Comparison of ENCODE assay signal across 8 cellular contexts in genomic region chr15:97961067-97961954, GRCh38. TPM values are rescaled to one million over a fixed set of nuclear protein-coding genes. Genes with fewer than 3 reads are reported as not detected.
DNase-seq lines count a peak whose midpoint lies in the region; ATAC-seq and TF ChIP-seq lines count a peak whose summit lies in the region.

No MANE protein-coding gene starts in this region.

- H2AFZ ChIP-seq in parathyroid adenoma, result peak overlapping the region; percentile 89

- H3K4me3 Mint-ChIP-seq in Caco-2 (ENCODE audit: unreplicated experiment), result peak overlapping the region; percentile 58
- H3K4me3 Mint-ChIP-seq in activated naive CD8-positive, alpha-beta T cell treated with anti-CD3 and anti-CD28 coated beads, Interleukin-2, amount 10 ng/mL, durations not matched to agents 7 days and 5 days, result peak overlapping the region; percentile 74

- H3K9me3 ChIP-seq in Caco-2 (no peaks in the 10 kb centered on the region), MG63 (no peaks in the 10 kb centered on the region), parathyroid adenoma (ENCODE audit: control insufficient read depth, low read length) (no peaks in the 10 kb centered on the region)

- TF ChIP-seq CTCF in Caco-2 (IDR thresholded peaks at IDR 0.05; ENCODE audit: insufficient read depth in 1 of 2, low read depth in 1 of 2, low read length in 1 of 2, severe bottlenecking in 1 of 2, unreplicated experiment in 1 of 2), result no peak
- no peak for TF ChIP-seq CTCF in parathyroid adenoma (IDR thresholded peaks at IDR 0.05)

- ATAC-seq in activated naive CD8-positive, alpha-beta T cell treated with anti-CD3 and anti-CD28 coated beads, Interleukin-2, amount 10 ng/mL, durations not matched to agents 7 days and 5 days (ENCODE audit: low read depth), result no peak
- ATAC-seq in left cardiac atrium (peak; percentile 5 to 33), HG03175 (IDR thresholded peaks at IDR 0.05; ENCODE audit: unreplicated experiment) (no peak), HG03196 (IDR thresholded peaks at IDR 0.05; ENCODE audit: unreplicated experiment) (no peak)

- BruUV-seq in Caco-2 (replicated peaks; lab: Mats Ljungman, UMichigan), result no TSS peak

- POLR2A ChIA-PET in Caco-2 (lab: Charles Lee), result no interaction called here
- POLR2A ChIA-PET in activated naive CD8-positive, alpha-beta T cell treated with anti-CD3 and anti-CD28 coated beads, Interleukin-2, amount 10 ng/mL, durations not matched to agents 7 days and 5 days (lab: Charles Lee), result no interaction called here

- H3K36me3 Mint-ChIP-seq in Caco-2 (ENCODE audit: insufficient read depth, unreplicated experiment), result peaks cover 6% of the 10 kb centered on the region
- H3K36me3 Mint-ChIP-seq in activated naive CD8-positive, alpha-beta T cell treated with anti-CD3 and anti-CD28 coated beads, Interleukin-2, amount 10 ng/mL, durations not matched to agents 7 days and 5 days, result no peaks in the 10 kb centered on the region

- DNase-seq in Caco-2 (peak; percentile 30 to 34), MG63 (peak; percentile 62), left cardiac atrium (peak; percentile 65), NCI-H2196 treated with DMSO at 0.1 percent for 48 hours (lab: John Stamatoyannopoulos, UW; ENCODE audit: unreplicated experiment) (no peak)
- no peak for DNase-seq in activated naive CD8-positive, alpha-beta T cell treated with anti-CD3 and anti-CD28 coated beads, Interleukin-2, amount 10 ng/mL, durations not matched to agents 7 days and 5 days

- peak overlapping the region; percentile 86 for H3K27ac ChIP-seq in parathyroid adenoma

- H3K27me3 ChIP-seq in Caco-2 (replicated peaks; ENCODE audit: control insufficient read depth, insufficient read depth, low read length) (no peaks in the 10 kb centered on the region), MG63 (no peaks in the 10 kb centered on the region), parathyroid adenoma (ENCODE audit: control insufficient read depth, insufficient read depth, low read length) (no peaks in the 10 kb centered on the region)

- intact Hi-C loops in Caco-2 (cut with micrococcal nuclease; ENCODE audit: unreplicated experiment) (no loop called here), left cardiac atrium (cut with DNase I) (no loop called here)

- peak overlapping the region; percentile 11 for H3K9ac ChIP-seq in parathyroid adenoma

- H3K27me3 Mint-ChIP-seq in Caco-2 (ENCODE audit: insufficient read depth, unreplicated experiment), result no peaks in the 10 kb centered on the region
- H3K27me3 Mint-ChIP-seq in activated naive CD8-positive, alpha-beta T cell treated with anti-CD3 and anti-CD28 coated beads, Interleukin-2, amount 10 ng/mL, durations not matched to agents 7 days and 5 days, result peaks cover 4% of the 10 kb centered on the region

- H3K4me1 ChIP-seq in Caco-2 (no peaks in the 10 kb centered on the region), parathyroid adenoma (no peaks in the 10 kb centered on the region)

- H3K9me3 Mint-ChIP-seq in Caco-2 (ENCODE audit: unreplicated experiment), result no peaks in the 10 kb centered on the region
- no peaks in the 10 kb centered on the region for H3K9me3 Mint-ChIP-seq in activated naive CD8-positive, alpha-beta T cell treated with anti-CD3 and anti-CD28 coated beads, Interleukin-2, amount 10 ng/mL, durations not matched to agents 7 days and 5 days

- no peaks in the 10 kb centered on the region for H3K79me2 ChIP-seq in parathyroid adenoma

- CTCF ChIA-PET in Caco-2 (lab: Charles Lee), result no interaction called here

- peak overlapping the region; percentile 79 for H3K4me3 ChIP-seq in Caco-2 (ENCODE audit: low read depth, low read length)
- peak overlapping the region; percentile 74 for H3K4me3 ChIP-seq in MG63
- H3K4me3 ChIP-seq in parathyroid adenoma (ENCODE audit: low read depth, low read length), result peak overlapping the region; percentile 84

- no peak overlapping the region for H3K27ac Mint-ChIP-seq in Caco-2 (ENCODE audit: unreplicated experiment)
- peak overlapping the region; percentile 66 for H3K27ac Mint-ChIP-seq in activated naive CD8-positive, alpha-beta T cell treated with anti-CD3 and anti-CD28 coated beads, Interleukin-2, amount 10 ng/mL, durations not matched to agents 7 days and 5 days

- no peaks in the 10 kb centered on the region for H3K4me1 Mint-ChIP-seq in Caco-2 (ENCODE audit: low read depth, unreplicated experiment)
- H3K4me1 Mint-ChIP-seq in activated naive CD8-positive, alpha-beta T cell treated with anti-CD3 and anti-CD28 coated beads, Interleukin-2, amount 10 ng/mL, durations not matched to agents 7 days and 5 days, result peaks cover 13% of the 10 kb centered on the region

- H3K36me3 ChIP-seq in Caco-2 (ENCODE audit: control insufficient read depth, insufficient read depth, low read length) (no peaks in the 10 kb centered on the region), MG63 (peaks cover 12% of the 10 kb centered on the region), parathyroid adenoma (ENCODE audit: control insufficient read depth, insufficient read depth, low read length) (no peaks in the 10 kb centered on the region)

- peak overlapping the region; percentile 77 for H3K4me2 ChIP-seq in parathyroid adenoma (ENCODE audit: low read length)

RNA-seq across cellular contexts. Expression of gene ARRDC4, which starts 0.8 kb away (rescaled TPM):
- 3.2 and 4.1 TPM in 2 replicates for total RNA-seq in Caco-2 (2022)
- 9.2 and 13.4 TPM in 2 replicates for total RNA-seq in MG63 (2014; rRNA removed; shearing (Covaris generic); ENCODE audit: low replicate concordance)
- total RNA-seq in activated naive CD8-positive, alpha-beta T cell treated with anti-CD3 and anti-CD28 coated beads, Interleukin-2, amount 10 ng/mL, durations not matched to agents 7 days and 5 days, result 1 to 10 TPM in 1 of 2 experiments, under 1 TPM in 1; 0.94 to 1.2 TPM
- 10 to 100 TPM; 20.1 to 22.4 TPM for total RNA-seq in left cardiac atrium

Comparison
In these comparisons a context has a peak if more than half of its experiments do, and no peak if none do; other contexts are left out.
1. DNase-seq: peak in Caco-2 (2 of 2), MG63 (single experiment) and left cardiac atrium (single experiment); none in activated naive CD8-positive, alpha-beta T cell treated with anti-CD3 and anti-CD28 coated beads, Interleukin-2, amount 10 ng/mL, durations not matched to agents 7 days and 5 days (single experiment) and NCI-H2196 treated with DMSO at 0.1 percent for 48 hours (single experiment).
2. ATAC-seq: peak in left cardiac atrium (2 of 2); none in activated naive CD8-positive, alpha-beta T cell treated with anti-CD3 and anti-CD28 coated beads, Interleukin-2, amount 10 ng/mL, durations not matched to agents 7 days and 5 days (single experiment), HG03175 (single experiment) and HG03196 (single experiment).
3. Peak in every context shown above with its lines, with median percentiles within 50 percentile points of each other: H3K4me3 ChIP-seq.